ENCODE assay signal across 21 cellular contexts in the genomic region with DNA sequence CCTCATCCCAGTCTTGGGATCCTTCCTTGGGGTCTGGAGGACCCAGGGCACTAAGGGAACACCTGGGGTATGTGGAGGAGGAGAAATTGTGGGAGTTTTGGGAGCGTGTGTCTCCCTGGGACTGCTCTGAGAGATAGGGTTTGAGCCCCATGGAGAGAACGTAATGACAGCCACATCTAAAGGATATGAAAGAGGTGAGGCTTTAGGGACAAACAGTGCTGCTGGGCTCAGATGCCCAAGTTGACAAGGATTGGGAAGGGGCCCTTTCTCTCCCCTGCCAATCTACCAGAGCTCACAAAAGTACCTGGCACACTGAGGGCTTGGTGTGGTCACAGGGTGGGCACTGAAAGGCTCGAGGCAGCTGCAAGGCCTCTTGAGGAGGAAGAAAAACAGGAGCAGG. TPM values are rescaled to one million over a fixed set of nuclear protein-coding genes. Genes with fewer than 3 reads are reported as not detected.
"Had no signal": no experiment of that assay in that cellular context is flagged by ENCODE, and none has a peak within 500 bp of the region (broad histone marks: within the 10 kb centered on the region; RNA-seq: fewer than 3 reads in every experiment).

No MANE protein-coding gene starts in this region.

- H3K9me3 ChIP-seq: ascending aorta, thoracic aorta had no signal

- H3K27me3 Mint-ChIP-seq: activated naive CD8-positive, alpha-beta T cell treated with anti-CD3 and anti-CD28 coated beads, Interleukin-2, amount 50 U/mL, for 24 hours had no signal

- H3K9me3 Mint-ChIP-seq: activated naive CD4-positive, alpha-beta T cell treated with anti-CD3 and anti-CD28 coated beads, Interleukin-2, amount 10 ng/mL, durations not matched to agents 7 days and 5 days; activated naive CD8-positive, alpha-beta T cell treated with anti-CD3 and anti-CD28 coated beads, Interleukin-2, amount 50 U/mL, for 24 hours; effector memory CD8-positive, alpha-beta T cell; nephron had no signal

- H3K4me1 ChIP-seq: foreskin keratinocyte had no signal

- H3K36me3 ChIP-seq: ascending aorta, thoracic aorta had no signal

- H3K27ac ChIP-seq: foreskin keratinocyte had no signal

- H3K4me3 Mint-ChIP-seq: activated naive CD4-positive, alpha-beta T cell treated with anti-CD3 and anti-CD28 coated beads, Interleukin-2, amount 10 ng/mL, durations not matched to agents 7 days and 5 days; activated naive CD8-positive, alpha-beta T cell treated with anti-CD3 and anti-CD28 coated beads, Interleukin-2, amount 50 U/mL, for 24 hours; effector memory CD8-positive, alpha-beta T cell; nephron had no signal

- H3K27me3 ChIP-seq: ascending aorta had no signal

- DNase-seq: activated CD4-positive, CD25-positive, alpha-beta regulatory T cell treated with anti-CD3 and anti-CD28 coated beads, Interleukin-2, amount 50 U/mL, for 72 hours; activated CD8-positive, alpha-beta memory T cell treated with anti-CD3 and anti-CD28 coated beads for 24 hours; activated CD8-positive, alpha-beta memory T cell treated with anti-CD3 and anti-CD28 coated beads, Interleukin-2, amount 50 U/mL, for 48 hours; activated effector memory CD4-positive, alpha-beta T cell treated with Interleukin-2 at 50 U/mL for 16 hours; activated naive CD8-positive, alpha-beta T cell treated with anti-CD3 and anti-CD28 coated beads, Interleukin-2, amount 50 U/mL, for 24 hours; cerebellar nuclear complex; left cardiac atrium; midbrain; nucleus accumbens had no signal

- H3K4me3 ChIP-seq: lung had no signal

- H3K27ac Mint-ChIP-seq: activated naive CD4-positive, alpha-beta T cell treated with anti-CD3 and anti-CD28 coated beads, Interleukin-2, amount 10 ng/mL, durations not matched to agents 7 days and 5 days; activated naive CD8-positive, alpha-beta T cell treated with anti-CD3 and anti-CD28 coated beads, Interleukin-2, amount 50 U/mL, for 24 hours; progenitor cell of endocrine pancreas had no signal

- H3K36me3 Mint-ChIP-seq: activated naive CD4-positive, alpha-beta T cell treated with anti-CD3 and anti-CD28 coated beads, Interleukin-2, amount 10 ng/mL, durations not matched to agents 7 days and 5 days had no signal

RNA-seq across cellular contexts. Expression of gene TMC3, which starts 36.8 kb away (rescaled TPM):
- total RNA-seq: ascending aorta; dermis blood vessel endothelial cell; fibroblast of lung; foreskin keratinocyte; left cardiac atrium; skeletal muscle tissue; T-helper 1 cell treated with Interleukin-12 subunit alpha and Interleukin-12 subunit beta and Interleukin-4 antibody, amounts not matched to agents 30 ng/mL and 1 ng/mL, for 36 hours had no signal
- polyA plus RNA-seq: fibroblast of lung, foreskin keratinocyte, lung had no signal
